Comparison of ENCODE assay signal across 1 cellular context in the genomic region with DNA sequence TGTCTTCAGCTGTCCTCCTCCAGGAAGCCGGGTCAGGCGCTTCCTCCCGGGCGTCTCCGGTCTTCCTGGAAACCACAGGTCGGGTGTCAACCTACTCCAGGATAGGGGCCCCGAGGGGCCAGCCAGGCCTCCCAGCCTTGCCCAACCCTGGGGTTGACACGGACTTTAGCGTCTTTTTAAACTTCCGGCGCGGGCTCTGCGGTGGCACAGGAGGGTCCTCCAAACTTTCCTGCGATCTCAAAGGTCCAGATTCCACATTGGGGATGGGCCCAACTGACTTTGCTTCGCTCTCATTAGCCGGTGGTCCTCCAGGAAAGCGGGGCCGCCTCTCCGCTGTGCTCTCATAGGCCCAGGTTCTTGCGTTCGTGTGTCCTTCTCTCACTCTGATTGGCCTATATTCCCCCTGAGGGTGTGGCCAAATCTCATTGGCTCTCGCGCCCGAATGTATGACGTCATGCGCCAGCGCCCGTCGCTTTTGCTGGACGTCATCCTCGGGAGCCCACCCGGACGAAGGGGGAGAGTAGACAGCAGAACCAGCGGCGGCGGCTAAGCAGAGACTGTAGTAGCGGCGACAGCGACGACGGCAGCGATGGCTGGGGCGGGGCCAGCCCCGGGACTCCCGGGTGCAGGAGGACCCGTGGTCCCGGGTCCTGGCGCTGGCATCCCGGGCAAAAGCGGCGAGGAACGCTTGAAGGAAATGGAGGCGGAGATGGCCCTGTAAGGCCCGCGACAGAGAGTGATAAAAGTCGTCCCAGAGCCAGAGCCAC.
A peak's percentile ranks its signal among the peaks of the same experiment; 100 is the strongest.
TF ChIP-seq lines count a peak whose summit lies in the region.

A gene with protein sequence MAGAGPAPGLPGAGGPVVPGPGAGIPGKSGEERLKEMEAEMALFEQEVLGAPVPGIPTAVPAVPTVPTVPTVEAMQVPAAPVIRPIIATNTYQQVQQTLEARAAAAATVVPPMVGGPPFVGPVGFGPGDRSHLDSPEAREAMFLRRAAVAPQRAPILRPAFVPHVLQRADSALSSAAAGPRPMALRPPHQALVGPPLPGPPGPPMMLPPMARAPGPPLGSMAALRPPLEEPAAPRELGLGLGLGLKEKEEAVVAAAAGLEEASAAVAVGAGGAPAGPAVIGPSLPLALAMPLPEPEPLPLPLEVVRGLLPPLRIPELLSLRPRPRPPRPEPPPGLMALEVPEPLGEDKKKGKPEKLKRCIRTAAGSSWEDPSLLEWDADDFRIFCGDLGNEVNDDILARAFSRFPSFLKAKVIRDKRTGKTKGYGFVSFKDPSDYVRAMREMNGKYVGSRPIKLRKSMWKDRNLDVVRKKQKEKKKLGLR (plus strand): TSS at position 472 of the 767 bp plus-strand sequence. CDS start 118 bp downstream, at position 590.

TF ChIP-seq in HepG2, 621 proteins besides CTCF, POLR2A, EP300 and RAD21 (continued from another document and continues in another):
- peak; percentile 99 for TF ChIP-seq KAT8 (CRISPR knock-in tag; IDR thresholded peaks at IDR 0.05)
- TF ChIP-seq, protein P1, sequence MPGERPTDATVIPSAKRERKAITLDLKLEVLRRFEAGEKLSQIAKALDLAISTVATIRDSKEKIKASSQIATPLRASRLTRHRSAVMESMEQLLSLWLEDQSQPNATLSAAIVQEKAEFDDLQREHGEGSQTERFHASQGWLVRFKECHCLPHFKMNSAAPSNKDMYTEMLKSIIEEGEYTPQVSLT (CRISPR knock-in tag; IDR thresholded peaks at IDR 0.05; ENCODE audit: borderline replicate concordance, low read depth), result no peak
- peak; percentile 91; the same call in 1 of the 2 replicates for TF ChIP-seq ARID4A (CRISPR knock-in tag; IDR thresholded peaks at IDR 0.05; ENCODE audit: borderline replicate concordance)
- TF ChIP-seq, protein P2, sequence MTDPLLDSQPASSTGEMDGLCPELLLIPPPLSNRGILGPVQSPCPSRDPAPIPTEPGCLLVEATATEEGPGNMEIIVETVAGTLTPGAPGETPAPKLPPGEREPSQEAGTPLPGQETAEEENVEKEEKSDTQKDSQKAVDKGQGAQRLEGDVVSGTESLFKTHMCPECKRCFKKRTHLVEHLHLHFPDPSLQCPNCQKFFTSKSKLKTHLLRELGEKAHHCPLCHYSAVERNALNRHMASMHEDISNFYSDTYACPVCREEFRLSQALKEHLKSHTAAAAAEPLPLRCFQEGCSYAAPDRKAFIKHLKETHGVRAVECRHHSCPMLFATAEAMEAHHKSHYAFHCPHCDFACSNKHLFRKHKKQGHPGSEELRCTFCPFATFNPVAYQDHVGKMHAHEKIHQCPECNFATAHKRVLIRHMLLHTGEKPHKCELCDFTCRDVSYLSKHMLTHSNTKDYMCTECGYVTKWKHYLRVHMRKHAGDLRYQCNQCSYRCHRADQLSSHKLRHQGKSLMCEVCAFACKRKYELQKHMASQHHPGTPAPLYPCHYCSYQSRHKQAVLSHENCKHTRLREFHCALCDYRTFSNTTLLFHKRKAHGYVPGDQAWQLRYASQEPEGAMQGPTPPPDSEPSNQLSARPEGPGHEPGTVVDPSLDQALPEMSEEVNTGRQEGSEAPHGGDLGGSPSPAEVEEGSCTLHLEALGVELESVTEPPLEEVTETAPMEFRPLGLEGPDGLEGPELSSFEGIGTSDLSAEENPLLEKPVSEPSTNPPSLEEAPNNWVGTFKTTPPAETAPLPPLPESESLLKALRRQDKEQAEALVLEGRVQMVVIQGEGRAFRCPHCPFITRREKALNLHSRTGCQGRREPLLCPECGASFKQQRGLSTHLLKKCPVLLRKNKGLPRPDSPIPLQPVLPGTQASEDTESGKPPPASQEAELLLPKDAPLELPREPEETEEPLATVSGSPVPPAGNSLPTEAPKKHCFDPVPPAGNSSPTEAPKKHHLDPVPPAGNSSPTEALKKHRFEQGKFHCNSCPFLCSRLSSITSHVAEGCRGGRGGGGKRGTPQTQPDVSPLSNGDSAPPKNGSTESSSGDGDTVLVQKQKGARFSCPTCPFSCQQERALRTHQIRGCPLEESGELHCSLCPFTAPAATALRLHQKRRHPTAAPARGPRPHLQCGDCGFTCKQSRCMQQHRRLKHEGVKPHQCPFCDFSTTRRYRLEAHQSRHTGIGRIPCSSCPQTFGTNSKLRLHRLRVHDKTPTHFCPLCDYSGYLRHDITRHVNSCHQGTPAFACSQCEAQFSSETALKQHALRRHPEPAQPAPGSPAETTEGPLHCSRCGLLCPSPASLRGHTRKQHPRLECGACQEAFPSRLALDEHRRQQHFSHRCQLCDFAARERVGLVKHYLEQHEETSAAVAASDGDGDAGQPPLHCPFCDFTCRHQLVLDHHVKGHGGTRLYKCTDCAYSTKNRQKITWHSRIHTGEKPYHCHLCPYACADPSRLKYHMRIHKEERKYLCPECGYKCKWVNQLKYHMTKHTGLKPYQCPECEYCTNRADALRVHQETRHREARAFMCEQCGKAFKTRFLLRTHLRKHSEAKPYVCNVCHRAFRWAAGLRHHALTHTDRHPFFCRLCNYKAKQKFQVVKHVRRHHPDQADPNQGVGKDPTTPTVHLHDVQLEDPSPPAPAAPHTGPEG (CRISPR knock-in tag; IDR thresholded peaks at IDR 0.05), result no peak
- peak; percentile 30; the same call in 1 of the 2 replicates for TF ChIP-seq NCOA2 (CRISPR knock-in tag; IDR thresholded peaks at IDR 0.05)
- peak in 1 of 2 experiments; percentile 56; a peak in 1 of 4 replicates for TF ChIP-seq MAFK (conservative IDR thresholded peaks at IDR 0.05 in 1 of 2, IDR thresholded peaks at IDR 0.05 in 1 of 2; ENCODE audit: low read length in 2 of 2)
- no peak for TF ChIP-seq ZNF33B (CRISPR knock-in tag; IDR thresholded peaks at IDR 0.05)
- peak; percentile 91; the same call in 1 of the 2 replicates for TF ChIP-seq PCBP1 (IDR thresholded peaks at IDR 0.05; ENCODE audit: borderline replicate concordance, low read depth, low read length)
- 0 out of 2 replicates have a peak, but pooled peaks have one; percentile 2 for TF ChIP-seq ZNF234 (CRISPR knock-in tag; conservative IDR thresholded peaks at IDR 0.05)
- TF ChIP-seq PRDM10 (CRISPR knock-in tag; IDR thresholded peaks at IDR 0.05; ENCODE audit: low read depth), result peak; percentile 81
- TF ChIP-seq, protein P3, sequence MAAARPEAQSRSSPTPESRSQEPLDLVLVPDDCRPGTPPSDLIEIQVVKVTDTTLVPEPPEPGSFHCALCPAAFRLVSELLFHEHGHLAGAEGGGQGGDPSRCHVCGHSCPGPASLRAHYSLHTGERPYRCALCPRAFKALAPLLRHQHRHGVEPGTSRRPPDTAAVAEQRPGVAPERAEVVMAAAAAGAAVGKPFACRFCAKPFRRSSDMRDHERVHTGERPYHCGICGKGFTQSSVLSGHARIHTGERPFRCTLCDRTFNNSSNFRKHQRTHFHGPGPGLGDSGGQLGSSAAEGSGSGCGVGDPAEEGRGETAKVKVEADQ (CRISPR knock-in tag; IDR thresholded peaks at IDR 0.05; ENCODE audit: borderline replicate concordance), result 0 out of 2 replicates have a peak, but pooled peaks have one; percentile 57
- no peak for TF ChIP-seq MLLT10 (CRISPR knock-in tag; IDR thresholded peaks at IDR 0.05)
- peak; percentile 36; the same call in 1 of the 2 replicates for TF ChIP-seq ZBTB14 (CRISPR knock-in tag; IDR thresholded peaks at IDR 0.05)
- TF ChIP-seq TRAFD1 (CRISPR knock-in tag; IDR thresholded peaks at IDR 0.05; ENCODE audit: borderline replicate concordance), result no peak
- peak; percentile 53 for TF ChIP-seq DBP (CRISPR knock-in tag; IDR thresholded peaks at IDR 0.05; ENCODE audit: not compliant biosample characterization)
- TF ChIP-seq NFE2L1 (CRISPR knock-in tag; IDR thresholded peaks at IDR 0.05; ENCODE audit: borderline replicate concordance), result no peak
- no peak for TF ChIP-seq EEA1 (CRISPR knock-in tag; IDR thresholded peaks at IDR 0.05; ENCODE audit: borderline replicate concordance)
- TF ChIP-seq ATF1 (CRISPR knock-in tag; IDR thresholded peaks at IDR 0.05), result peak; percentile 100
- peak; percentile 69; the same call in 1 of the 2 replicates for TF ChIP-seq REPIN1 (CRISPR knock-in tag; IDR thresholded peaks at IDR 0.05; ENCODE audit: borderline replicate concordance, low read depth)
- peak; percentile 98 for TF ChIP-seq RFXAP (CRISPR knock-in tag; IDR thresholded peaks at IDR 0.05; ENCODE audit: borderline replicate concordance)
- no peak for TF ChIP-seq ZNF589 (CRISPR knock-in tag; conservative IDR thresholded peaks at IDR 0.05)
- TF ChIP-seq JARID2 (CRISPR knock-in tag; IDR thresholded peaks at IDR 0.05; ENCODE audit: insufficient replicate concordance), result no peak
